19 cellular contexts compared by ENCODE assay signal in the genomic region with DNA sequence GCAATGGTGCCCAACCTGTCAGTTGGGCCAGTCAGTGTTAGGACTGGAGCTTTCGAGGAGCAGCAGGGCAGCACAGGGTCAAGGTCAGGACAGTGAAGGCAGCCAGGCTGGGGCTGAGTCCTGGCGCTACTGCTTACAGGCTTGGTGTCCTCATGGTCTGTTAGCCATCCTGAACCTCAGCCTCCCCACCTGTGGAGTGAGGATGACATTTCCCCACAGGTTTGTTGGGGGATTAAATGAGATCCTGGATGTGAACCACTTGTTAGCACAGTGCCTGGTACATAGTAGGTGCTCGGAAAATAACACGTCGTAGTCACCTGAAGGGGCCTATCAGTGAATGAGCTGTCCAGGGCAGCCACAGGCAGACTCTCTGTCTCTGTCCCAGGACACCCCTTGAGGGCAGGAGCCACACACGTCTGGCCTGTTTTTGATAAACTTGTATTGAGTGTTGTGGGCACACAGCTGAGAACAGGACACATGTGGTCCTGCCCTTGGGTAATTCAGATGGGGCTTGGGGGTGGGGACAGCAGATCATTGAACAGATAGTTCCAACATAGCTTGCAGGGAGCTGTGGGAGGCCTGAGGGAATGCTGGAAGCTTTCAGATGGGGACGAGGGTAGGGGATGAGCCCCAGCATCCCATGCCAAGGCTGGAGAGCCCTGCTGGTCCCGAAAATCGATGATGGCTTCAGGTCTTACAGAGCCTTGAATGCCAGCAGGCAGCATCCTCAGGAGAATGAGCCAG.
DNase-seq lines count a peak whose midpoint lies in the region; ATAC-seq, FAIRE-seq and TF ChIP-seq lines count a peak whose summit lies in the region.
"Had no signal": no experiment of that assay in that cellular context is flagged by ENCODE, and none has a peak within 500 bp of the region (broad histone marks: within the 10 kb centered on the region; RNA-seq: fewer than 3 reads in every experiment).

No MANE protein-coding gene starts in this region.

- no peak overlapping the region for H3K14ac ChIP-seq in neuronal stem cell (ENCODE audit: low read length)

- no peak overlapping the region for H2AK5ac ChIP-seq in neuronal stem cell (ENCODE audit: low read depth, low read length)

- H3K18ac ChIP-seq in neuronal stem cell (ENCODE audit: low read length) = peak overlapping the region; percentile 40

- no peak overlapping the region for H2BK5ac ChIP-seq in neuronal stem cell (ENCODE audit: low read length)

- DNase-seq in breast epithelium (ENCODE audit: low spot score in 2 of 2) (peak; percentile 1 to 6), mammary epithelial cell (no peak), bronchial epithelial cell (ENCODE audit: low read depth) (no peak), neuronal stem cell (ENCODE audit: low spot score) (no peak), ureter (ENCODE audit: low spot score) (peak; percentile 29), NCI-H1694 treated with DMSO at 0.1 percent for 48 hours (lab: John Stamatoyannopoulos, UW) (no peak)
- DNase-seq: ACHN; CD4-positive, CD25-positive, alpha-beta regulatory T cell; DMS53; NCI-H1436; NCI-H2171 treated with DMSO at 0.1 percent for 48 hours; OCI-M1; stimulated activated CD4-positive, alpha-beta T cell treated with anti-CD3 and anti-CD28 coated beads, Interleukin-2, amount 100 ng/mL, for 48 hours had no signal

- H3K23ac ChIP-seq in neuronal stem cell (ENCODE audit: low read depth, low read length, poor library complexity) = peak overlapping the region; percentile 9

- H3K27me3 ChIP-seq in breast epithelium (no peaks in the 10 kb centered on the region), mammary epithelial cell (ENCODE audit: insufficient read depth, low read length) (no peaks in the 10 kb centered on the region), bronchial epithelial cell (ENCODE audit: control insufficient read depth, insufficient read depth, low read length) (no peaks in the 10 kb centered on the region), neuronal stem cell (ENCODE audit: control insufficient read depth in 3 of 3, insufficient read depth in 3 of 3, low read depth in 1 of 3, low read length in 3 of 3) (no peaks in the 10 kb centered on the region)
- H3K27me3 ChIP-seq: SJCRH30 had no signal

- H3K4me1 ChIP-seq in breast epithelium = no peaks in the 10 kb centered on the region
- H3K4me1 ChIP-seq in mammary epithelial cell (ENCODE audit: insufficient read depth, low read length) = no peaks in the 10 kb centered on the region
- no peaks in the 10 kb centered on the region for H3K4me1 ChIP-seq in neuronal stem cell (ENCODE audit: control insufficient read depth in 2 of 2, insufficient read depth in 1 of 2, low read depth in 1 of 2, low read length in 2 of 2)
- H3K4me1 ChIP-seq: SJCRH30 had no signal

- H3K36me3 ChIP-seq in breast epithelium (no peaks in the 10 kb centered on the region), mammary epithelial cell (ENCODE audit: insufficient read depth, low read length) (peaks cover 8% of the 10 kb centered on the region), bronchial epithelial cell (ENCODE audit: control insufficient read depth, insufficient read depth, low read length) (no peaks in the 10 kb centered on the region), neuronal stem cell (replicated peaks in 1 of 2; ENCODE audit: control insufficient read depth in 2 of 2, insufficient read depth in 2 of 2, low read length in 2 of 2) (peaks cover 40 to 76% of the 10 kb centered on the region in 2 donors)
- H3K36me3 ChIP-seq: lower lobe of right lung had no signal

- H2AFZ ChIP-seq in mammary epithelial cell (ENCODE audit: low read depth, low read length) (no peak overlapping the region), neuronal stem cell (ENCODE audit: low read length) (no peak overlapping the region)

- no peak for TF ChIP-seq POLR2A in breast epithelium (IDR thresholded peaks at IDR 0.05)

- no peak overlapping the region for H3K27ac ChIP-seq in breast epithelium
- no peak overlapping the region for H3K27ac ChIP-seq in mammary epithelial cell (ENCODE audit: insufficient read depth, low read depth, low read length)
- H3K27ac ChIP-seq in neuronal stem cell (replicated peaks; ENCODE audit: low read length) = no peak overlapping the region
- H3K27ac ChIP-seq: lower lobe of right lung, SJCRH30 had no signal

- peak; percentile 92 for FAIRE-seq in bronchial epithelial cell (lab: Jason Lieb, UNC)
- FAIRE-seq: GM12891, H54 had no signal

- H3K4ac ChIP-seq in neuronal stem cell (ENCODE audit: low read length) = no peak overlapping the region

- CTCF ChIA-PET in mammary epithelial cell (lab: Charles Lee; ENCODE audit: low non-redundant PET) = no interaction called here

- TF ChIP-seq CTCF in breast epithelium (IDR thresholded peaks at IDR 0.05) (no peak), mammary epithelial cell (conservative IDR thresholded peaks at IDR 0.05 in 1 of 2, IDR thresholded peaks at IDR 0.05 in 1 of 2; ENCODE audit: extremely low read depth in 1 of 2, insufficient read depth in 1 of 2, low read depth in 1 of 2, low read length in 2 of 2) (no peak), bronchial epithelial cell (IDR thresholded peaks at IDR 0.05; ENCODE audit: insufficient read depth, low read length, severe bottlenecking) (no peak)

- no peaks in the 10 kb centered on the region for H4K20me1 ChIP-seq in mammary epithelial cell (ENCODE audit: insufficient read depth, low read length)

- 86% methylated on average over 3 of the region's 9 CpGs for WGBS in mammary epithelial cell (ENCODE audit: low coverage, missing lambda C conversion rate)
- no CpG with 5 or more reads among the region's 9 CpGs for WGBS in neuronal stem cell (ENCODE audit: extremely low coverage in 2 of 2, insufficient read length in 2 of 2, insufficient replicate concordance in 1 of 2), 2 donors

- H3K9me3 ChIP-seq in breast epithelium = peaks cover 0 to 9% of the 10 kb centered on the region in 2 donors
- no peaks in the 10 kb centered on the region for H3K9me3 ChIP-seq in mammary epithelial cell (replicated peaks; ENCODE audit: insufficient read depth, low read length)
- H3K9me3 ChIP-seq in neuronal stem cell (replicated peaks in 1 of 2; ENCODE audit: control insufficient read depth in 2 of 2, insufficient read depth in 1 of 2, low read depth in 1 of 2, low read length in 2 of 2) = peaks cover 6 to 13% of the 10 kb centered on the region in 2 donors
- H3K9me3 ChIP-seq: lower lobe of right lung, SJCRH30 had no signal

- no peak for ATAC-seq in HG03571 (IDR thresholded peaks at IDR 0.05; ENCODE audit: unreplicated experiment)
- no peak for ATAC-seq in HG02763 (IDR thresholded peaks at IDR 0.05; ENCODE audit: unreplicated experiment)
- ATAC-seq: lower lobe of right lung had no signal

- H2BK15ac ChIP-seq in neuronal stem cell (ENCODE audit: low read length) = no peak overlapping the region

- in situ Hi-C loops in mammary epithelial cell (cut with MboI; ENCODE audit: low sequenced_read_pairs in 2 of 2) = no loop called here

- H3K9ac ChIP-seq in mammary epithelial cell (ENCODE audit: insufficient read depth, low read length) (no peak overlapping the region), neuronal stem cell (ENCODE audit: low read depth, low read length, poor library complexity) (peak overlapping the region; percentile 1)

- no peak overlapping the region for H2BK120ac ChIP-seq in neuronal stem cell (ENCODE audit: low read depth, low read length)

- no peak overlapping the region for H3K4me2 ChIP-seq in mammary epithelial cell (ENCODE audit: insufficient read depth, low read depth, low read length)
- no peak overlapping the region for H3K4me2 ChIP-seq in neuronal stem cell (ENCODE audit: insufficient read depth, low read length, poor library complexity, severe bottlenecking)

- no peak overlapping the region for H4K91ac ChIP-seq in neuronal stem cell (ENCODE audit: low read depth, low read length, poor library complexity)

- H3K4me3 ChIP-seq in breast epithelium (no peak overlapping the region), mammary epithelial cell (replicated peaks in 1 of 3; ENCODE audit: insufficient read depth in 1 of 3, low read depth in 2 of 3, low read length in 3 of 3) (no peak overlapping the region), bronchial epithelial cell (ENCODE audit: low read depth, low read length) (no peak overlapping the region), neuronal stem cell (ENCODE audit: low read length in 2 of 2) (no peak overlapping the region)
- H3K4me3 ChIP-seq: lower lobe of right lung, SJCRH30 had no signal

- no peak overlapping the region for H2BK12ac ChIP-seq in neuronal stem cell (ENCODE audit: low read length)

- H3K79me1 ChIP-seq in neuronal stem cell (ENCODE audit: low read depth, low read length) = no peaks in the 10 kb centered on the region

- intact Hi-C loops in breast epithelium (cut with DNase I; ENCODE audit: low total_unique reads) = no loop called here
- intact Hi-C loops in mammary epithelial cell (cut with micrococcal nuclease) = no loop called here

- dilution Hi-C loops in mammary epithelial cell (cut with HindIII; ENCODE audit: low sequenced_read_pairs) = no loop called here

- H4K8ac ChIP-seq in neuronal stem cell (ENCODE audit: low read depth, low read length) = no peak overlapping the region

- no TSS peak for BruUV-seq in mammary epithelial cell (replicated peaks; lab: Mats Ljungman, UMichigan)

- no peaks in the 10 kb centered on the region for H3K79me2 ChIP-seq in mammary epithelial cell (ENCODE audit: insufficient read depth, low read length)

Comparison
In these comparisons a context has a peak if more than half of its experiments do, and no peak if none do; other contexts are left out.
1. DNase-seq: peak in breast epithelium (2 of 2) and ureter (single experiment); none in mammary epithelial cell (single experiment), bronchial epithelial cell (single experiment), neuronal stem cell (single experiment) and NCI-H1694 treated with DMSO at 0.1 percent for 48 hours (single experiment).